ENCODE assay signal across 8 cellular contexts in genomic region chr1:110003747-110004428, GRCh38. TPM values are rescaled to one million over a fixed set of nuclear protein-coding genes. Genes with fewer than 3 reads are reported as not detected.
DNase-seq lines count a peak whose midpoint lies in the region; ATAC-seq and TF ChIP-seq lines count a peak whose summit lies in the region.

No MANE protein-coding gene starts in this region.

- intact Hi-C loops in right lobe of liver (cut with DNase I), result no loop called here

- H3K4me3 ChIP-seq in AG04450 (ENCODE audit: low read depth, low read length) (peak overlapping the region; percentile 57), SJSA1 (no peak overlapping the region), right lobe of liver (peak overlapping the region in 2 of 3 donors; percentile 18 to 47)

- WGBS in right lobe of liver (ENCODE audit: insufficient coverage, low coverage, low lambda C conversion rate, missing lambda C conversion rate), result 19% methylated on average over 8 of the region's 8 CpGs

- DNase-seq in AG04450 (ENCODE audit: low read depth, low spot score) (peak; percentile 97), SJSA1 (ENCODE audit: low read depth in 1 of 2, low spot score in 2 of 2) (peak; percentile 90 to 96), right lobe of liver (peak; percentile 39 to 73 (median 69)), cerebellum (ENCODE audit: low spot score) (no peak)
- DNase-seq in central memory CD8-positive, alpha-beta T cell (ENCODE audit: low spot score in 2 of 2), result no peak
- peak in 1 of 2 donors; percentile 61 for DNase-seq in stimulated activated effector memory CD8-positive, alpha-beta T cell treated with anti-CD3 and anti-CD28 coated beads, Interleukin-12 subunit alpha, Interleukin-12 subunit beta, amount 100 ng/mL, for 72 hours (ENCODE audit: low spot score in 2 of 2)

- no peaks in the 10 kb centered on the region for H3K9me3 Mint-ChIP-seq in central memory CD8-positive, alpha-beta T cell
- H3K9me3 Mint-ChIP-seq in stimulated activated effector memory CD8-positive, alpha-beta T cell treated with anti-CD3 and anti-CD28 coated beads, Interleukin-12 subunit alpha, Interleukin-12 subunit beta, amount 100 ng/mL, for 72 hours, result no peaks in the 10 kb centered on the region

- peak overlapping the region; percentile 75 for H3K27ac Mint-ChIP-seq in central memory CD8-positive, alpha-beta T cell (ENCODE audit: low read depth)
- H3K27ac Mint-ChIP-seq in stimulated activated effector memory CD8-positive, alpha-beta T cell treated with anti-CD3 and anti-CD28 coated beads, Interleukin-12 subunit alpha, Interleukin-12 subunit beta, amount 100 ng/mL, for 72 hours, result peak overlapping the region; percentile 73

- H3K4me1 ChIP-seq in SJSA1 (replicated peaks) (peaks cover 47% of the 10 kb centered on the region), right lobe of liver (peaks cover 0 to 64% (median 22%) of the 10 kb centered on the region in 4 donors)

- H3K27ac ChIP-seq in AG04450 (ENCODE audit: low read depth, low read length) (peak overlapping the region; percentile 90), SJSA1 (peak overlapping the region; percentile 92), right lobe of liver (peak overlapping the region; percentile 1 to 45 (median 35))

- H3K27me3 ChIP-seq in AG04450 (ENCODE audit: control insufficient read depth, insufficient read depth, low read length) (no peaks in the 10 kb centered on the region), SJSA1 (replicated peaks) (no peaks in the 10 kb centered on the region), right lobe of liver (no peaks in the 10 kb centered on the region)

- no peak for TF ChIP-seq POLR2A in right lobe of liver (IDR thresholded peaks at IDR 0.05)

- TF ChIP-seq CTCF in AG04450 (IDR thresholded peaks at IDR 0.05; ENCODE audit: low read depth, low read length) (no peak), right lobe of liver (IDR thresholded peaks at IDR 0.05) (no peak)

- H3K27me3 Mint-ChIP-seq in central memory CD8-positive, alpha-beta T cell, result no peaks in the 10 kb centered on the region

- peaks cover 52% of the 10 kb centered on the region for H3K4me1 Mint-ChIP-seq in central memory CD8-positive, alpha-beta T cell
- peaks cover 29% of the 10 kb centered on the region for H3K4me1 Mint-ChIP-seq in stimulated activated effector memory CD8-positive, alpha-beta T cell treated with anti-CD3 and anti-CD28 coated beads, Interleukin-12 subunit alpha, Interleukin-12 subunit beta, amount 100 ng/mL, for 72 hours

- H3K36me3 Mint-ChIP-seq in central memory CD8-positive, alpha-beta T cell (ENCODE audit: insufficient read depth), result peaks cover 6% of the 10 kb centered on the region
- H3K36me3 Mint-ChIP-seq in stimulated activated effector memory CD8-positive, alpha-beta T cell treated with anti-CD3 and anti-CD28 coated beads, Interleukin-12 subunit alpha, Interleukin-12 subunit beta, amount 100 ng/mL, for 72 hours, result peaks cover 11% of the 10 kb centered on the region

- CTCF ChIA-PET in AG04450 (lab: Charles Lee), result interaction anchor here (0.6 to 1.1 kb wide), 3 partner anchors 19 to 364 kb away, joined by 3 to 6 read pairs (median 3); partner anchors contain the start of gene AHCYL1

- peak; percentile 85 for ATAC-seq in GM18907 (IDR thresholded peaks at IDR 0.05; ENCODE audit: unreplicated experiment)
- peak; percentile 77 for ATAC-seq in HG03354 (IDR thresholded peaks at IDR 0.05; ENCODE audit: poor library complexity, severe bottlenecking, unreplicated experiment)
- ATAC-seq in central memory CD8-positive, alpha-beta T cell (replicated peaks; ENCODE audit: extremely low read depth, poor library complexity, severe bottlenecking), result peak; percentile 36
- ATAC-seq in right lobe of liver, result peak; percentile 84 to 91 (median 86)
- peak; percentile 93 for ATAC-seq in stimulated activated effector memory CD8-positive, alpha-beta T cell treated with anti-CD3 and anti-CD28 coated beads, Interleukin-12 subunit alpha, Interleukin-12 subunit beta, amount 100 ng/mL, for 72 hours

- peaks cover 29% of the 10 kb centered on the region for H3K36me3 ChIP-seq in SJSA1
- H3K36me3 ChIP-seq in right lobe of liver, result no peaks in the 10 kb centered on the region

- no peaks in the 10 kb centered on the region for H3K9me3 ChIP-seq in AG04450 (ENCODE audit: control insufficient read depth, insufficient read depth, low read length)
- H3K9me3 ChIP-seq in SJSA1 (replicated peaks), result no peaks in the 10 kb centered on the region
- no peaks in the 10 kb centered on the region for H3K9me3 ChIP-seq in right lobe of liver

- peak overlapping the region; percentile 48 for H3K4me3 Mint-ChIP-seq in central memory CD8-positive, alpha-beta T cell
- H3K4me3 Mint-ChIP-seq in stimulated activated effector memory CD8-positive, alpha-beta T cell treated with anti-CD3 and anti-CD28 coated beads, Interleukin-12 subunit alpha, Interleukin-12 subunit beta, amount 100 ng/mL, for 72 hours, result peak overlapping the region; percentile 47

- POLR2A ChIA-PET in AG04450 (lab: Yijun Ruan, JAX), result interaction anchor here (1.4 kb wide), 1 partner anchor 19 kb away, joined by 11 read pairs; the partner anchor contains the start of gene AHCYL1

RNA-seq across cellular contexts. Expression of gene AHCYL1, which starts 19.3 kb away (rescaled TPM):
- polyA plus RNA-seq in AG04450 (2011; rRNA removed), result 120 and 133 TPM in 2 replicates
- polyA minus RNA-seq in AG04450 (2011; rRNA and poly(A)+ RNA removed), result 96.9 and 104 TPM in 2 replicates
- total RNA-seq in SJSA1 (2014; rRNA removed; shearing (Covaris generic)), result 28.9 and 44.9 TPM in 2 replicates
- 10 to 100 TPM; 51.4 to 77.5 (median 56.0) TPM for total RNA-seq in right lobe of liver
- total RNA-seq in cerebellum, result 39.6 TPM

RNA-seq across cellular contexts. Expression of gene STRIP1, which starts 30.5 kb away (rescaled TPM):
- 31.3 and 36.2 TPM in 2 replicates for polyA plus RNA-seq in AG04450 (2011; rRNA removed)
- 53.4 and 61.7 TPM in 2 replicates for polyA minus RNA-seq in AG04450 (2011; rRNA and poly(A)+ RNA removed)
- total RNA-seq in SJSA1 (2014; rRNA removed; shearing (Covaris generic)), result 27.5 and 31.6 TPM in 2 replicates
- total RNA-seq in right lobe of liver, result 10 to 100 TPM in 5 of 6 experiments, 1 to 10 TPM in 1; 9.9 to 15.5 (median 12.4) TPM
- 112 TPM for total RNA-seq in cerebellum

Comparison
In these comparisons a context has a peak if more than half of its experiments do, and no peak if none do; other contexts are left out.
1. DNase-seq: peak in AG04450 (single experiment), SJSA1 (2 of 2) and right lobe of liver (3 of 3); none in central memory CD8-positive, alpha-beta T cell (0 of 2) and cerebellum (single experiment).
2. H3K27ac ChIP-seq: peak in every context shown above with its lines; median percentile 92 in SJSA1; 90 in AG04450; 35 in right lobe of liver.
3. ATAC-seq: peak in every context shown above with its lines; median percentile 93 in stimulated activated effector memory CD8-positive, alpha-beta T cell treated with anti-CD3 and anti-CD28 coated beads, Interleukin-12 subunit alpha, Interleukin-12 subunit beta, amount 100 ng/mL, for 72 hours; 86 in right lobe of liver; 85 in GM18907; 77 in HG03354; 36 in central memory CD8-positive, alpha-beta T cell.